ENCODE assay signal across 9 cellular contexts in genomic region chr1:29379438-29380073, GRCh38.
A peak's percentile ranks its signal among the peaks of the same experiment; 100 is the strongest.
DNase-seq lines count a peak whose midpoint lies in the region; ATAC-seq, FAIRE-seq and TF ChIP-seq lines count a peak whose summit lies in the region.
"Had no signal": no experiment of that assay in that cellular context is flagged by ENCODE, and none has a peak within 500 bp of the region (broad histone marks: within the 10 kb centered on the region; RNA-seq: fewer than 3 reads in every experiment).

No MANE protein-coding gene starts in this region.

- H3K9me3 Mint-ChIP-seq in stimulated activated naive B cell treated with anti-CD40 and anti-IgM and Interleukin-4, amounts not matched to agents 10 μg/mL and 1 μg/mL and 100 μg/mL, for 72 hours, result peaks cover 23 to 28% of the 10 kb centered on the region in 2 donors

- H4K5ac ChIP-seq in H1 (ENCODE audit: insufficient read length, low read depth, low read length), result no peak overlapping the region

- H3K27ac ChIP-seq in cardiac muscle cell (no peak overlapping the region), H1 (ENCODE audit: low read depth, low read length) (no peak overlapping the region), upper lobe of left lung (no peak overlapping the region)

- no peak overlapping the region for H3K18ac ChIP-seq in H1 (ENCODE audit: extremely low read depth, low read length)

- H3K36me3 Mint-ChIP-seq in stimulated activated naive B cell treated with anti-CD40 and anti-IgM and Interleukin-4, amounts not matched to agents 10 μg/mL and 1 μg/mL and 100 μg/mL, for 72 hours, result peaks cover 4 to 5% of the 10 kb centered on the region in 2 donors

- H3K27me3 Mint-ChIP-seq in stimulated activated naive B cell treated with anti-CD40 and anti-IgM and Interleukin-4, amounts not matched to agents 10 μg/mL and 1 μg/mL and 100 μg/mL, for 72 hours, result peaks cover 37 to 43% of the 10 kb centered on the region in 2 donors

- intact Hi-C loops in cardiac septum (cut with DNase I), result no loop called here

- H3K4ac ChIP-seq in H1 (replicated peaks; ENCODE audit: insufficient read length, low read depth, low read length), result no peak overlapping the region

- H2BK5ac ChIP-seq in H1 (ENCODE audit: low read depth, low read length), result no peak overlapping the region

- H3K4me1 ChIP-seq in cardiac muscle cell (ENCODE audit: low read depth) (no peaks in the 10 kb centered on the region), H1 (replicated peaks in 1 of 4; ENCODE audit: control insufficient read depth in 3 of 4, insufficient read depth in 4 of 4, low read length in 3 of 4) (no peaks in the 10 kb centered on the region; a peak in 1 of 7 replicates), upper lobe of left lung (no peaks in the 10 kb centered on the region)

- H2BK15ac ChIP-seq in H1 (ENCODE audit: low read length), result no peak overlapping the region

- no peak overlapping the region for H2BK12ac ChIP-seq in H1 (ENCODE audit: low read depth, low read length)

- no peak overlapping the region for H3K23ac ChIP-seq in H1 (ENCODE audit: insufficient read length)

- no peaks in the 10 kb centered on the region for H3K79me1 ChIP-seq in H1 (ENCODE audit: low read depth, low read length)

- no peak overlapping the region for H4K91ac ChIP-seq in H1 (replicated peaks; ENCODE audit: insufficient read length, low read length)

- H3K4me2 ChIP-seq in H1 (ENCODE audit: insufficient read depth in 1 of 2, low read depth in 2 of 2, low read length in 2 of 2), result no peak overlapping the region

- H4K20me1 ChIP-seq in H1 (replicated peaks in 1 of 2; ENCODE audit: control insufficient read depth in 1 of 2, insufficient read depth in 2 of 2, low read length in 2 of 2), result no peaks in the 10 kb centered on the region

- WGBS in H1 (ENCODE audit: extremely low coverage in 1 of 2, insufficient coverage in 1 of 2, insufficient read length in 1 of 2, insufficient replicate concordance in 2 of 2, low coverage in 1 of 2, low lambda C conversion rate in 2 of 2, missing lambda C conversion rate in 1 of 2), 2 experiments, result 19% methylated on average over 7 of the region's 7 CpGs; no CpG with 5 or more reads in 1 of the 2 experiments
- WGBS in upper lobe of left lung, 2 donors, result 29 to 30% methylated on average over 7 of the region's 7 CpGs

- TF ChIP-seq EP300 in H1 (IDR thresholded peaks at IDR 0.05; ENCODE audit: borderline replicate concordance in 1 of 2, low read depth in 2 of 2, low read length in 2 of 2) (no peak), upper lobe of left lung (IDR thresholded peaks at IDR 0.05) (no peak)

- no peak overlapping the region for H3K56ac ChIP-seq in H1 (replicated peaks; ENCODE audit: insufficient read length, low read depth, low read length)

- no peaks in the 10 kb centered on the region for H3K23me2 ChIP-seq in H1 (ENCODE audit: low read depth, low read length)

- H2AK5ac ChIP-seq in H1 (ENCODE audit: low read depth, low read length), result no peak overlapping the region

- H2AFZ ChIP-seq in H1 (ENCODE audit: low read length), result no peak overlapping the region

- H3K27ac Mint-ChIP-seq in stimulated activated naive B cell treated with anti-CD40 and anti-IgM and Interleukin-4, amounts not matched to agents 10 μg/mL and 1 μg/mL and 100 μg/mL, for 72 hours, result no peak overlapping the region
- H3K27ac Mint-ChIP-seq: dendritic cell treated with granulocyte-macrophage colony-stimulating factor and Interleukin-4, amounts not matched to agents 40 ng/mL and 50 ng/mL, for 4 days had no signal

- H3K9ac ChIP-seq in H1 (replicated peaks in 1 of 4; ENCODE audit: extremely low read depth in 1 of 4, low read depth in 3 of 4, low read length in 3 of 4), result no peak overlapping the region

- H3K4me3 Mint-ChIP-seq in stimulated activated naive B cell treated with anti-CD40 and anti-IgM and Interleukin-4, amounts not matched to agents 10 μg/mL and 1 μg/mL and 100 μg/mL, for 72 hours, result no peak overlapping the region
- H3K4me3 Mint-ChIP-seq: dendritic cell treated with granulocyte-macrophage colony-stimulating factor and Interleukin-4, amounts not matched to agents 40 ng/mL and 50 ng/mL, for 4 days had no signal

- H3K36me3 ChIP-seq in cardiac muscle cell (no peaks in the 10 kb centered on the region), H1 (ENCODE audit: control insufficient read depth in 2 of 4, insufficient read depth in 4 of 4, low read length in 3 of 4) (no peaks in the 10 kb centered on the region), upper lobe of left lung (no peaks in the 10 kb centered on the region)

- H3K4me1 Mint-ChIP-seq in stimulated activated naive B cell treated with anti-CD40 and anti-IgM and Interleukin-4, amounts not matched to agents 10 μg/mL and 1 μg/mL and 100 μg/mL, for 72 hours, result no peaks in the 10 kb centered on the region

- H3K14ac ChIP-seq in H1 (ENCODE audit: insufficient read length), result no peak overlapping the region

- no peak overlapping the region for H3K4me3 ChIP-seq in cardiac muscle cell
- no peak overlapping the region for H3K4me3 ChIP-seq in H1 (ENCODE audit: extremely low read depth in 1 of 4, insufficient read depth in 2 of 4, low read depth in 3 of 4, low read length in 4 of 4)
- H3K4me3 ChIP-seq in upper lobe of left lung, result no peak overlapping the region

- TF ChIP-seq CTCF in cardiac muscle cell (IDR thresholded peaks at IDR 0.05; ENCODE audit: low read depth, low read length), result peak; percentile 58
- peak in 2 of 3 experiments; percentile 91; a peak in 3 of 4 replicates for TF ChIP-seq CTCF in H1 (IDR thresholded peaks at IDR 0.05; ENCODE audit: control extremely low read depth in 1 of 3, insufficient read depth in 1 of 3, low read depth in 1 of 3, low read length in 3 of 3)
- TF ChIP-seq CTCF in upper lobe of left lung (IDR thresholded peaks at IDR 0.05), result peak in 2 of 6 experiments; percentile 36 to 38

- POLR2A ChIA-PET in H1 (lab: Charles Lee; ENCODE audit: partially characterized antibody), result interaction anchor here (1.0 kb wide), 1 partner anchor 11 kb away, joined by 3 read pairs; no protein-coding TSS in a partner anchor

- ATAC-seq in stimulated activated naive CD8-positive, alpha-beta T cell treated with anti-CD3 and anti-CD28 coated beads, Interleukin-15, Interleukin-2, amounts not matched to agents 100 U/mL and 50 U/mL, for 24 hours, result no peak
- ATAC-seq in upper lobe of left lung (ENCODE audit: low FRiP score in 2 of 2), result no peak
- ATAC-seq in stimulated activated naive B cell treated with anti-CD40 and anti-IgM and Interleukin-4, amounts not matched to agents 10 μg/mL and 1 μg/mL and 100 μg/mL, for 72 hours (replicated peaks), result no peak

- CTCF ChIA-PET in H1 (lab: Charles Lee; ENCODE audit: partially characterized antibody), result interaction anchor here (0.9 to 2.8 kb wide), 11 partner anchors 9 to 732 kb away, joined by 3 to 14 read pairs (median 4); no protein-coding TSS in a partner anchor

- H3K9me3 ChIP-seq in cardiac muscle cell (ENCODE audit: low read depth) (no peaks in the 10 kb centered on the region), H1 (ENCODE audit: insufficient read depth in 2 of 2, low read depth in 1 of 2, low read length in 1 of 2) (peaks cover 7 to 19% of the 10 kb centered on the region in 2 experiments), upper lobe of left lung (peaks cover 9 to 28% (median 27%) of the 10 kb centered on the region in 4 donors)

- peak; percentile 98 for FAIRE-seq in H1 (lab: Jason Lieb, UNC)

- H2BK120ac ChIP-seq in H1 (replicated peaks; ENCODE audit: low read depth, low read length), result no peak overlapping the region

- no peaks in the 10 kb centered on the region for H3K27me3 ChIP-seq in cardiac muscle cell
- H3K27me3 ChIP-seq in H1 (replicated peaks in 1 of 4; ENCODE audit: control insufficient read depth in 3 of 4, extremely low read depth in 1 of 4, insufficient read depth in 3 of 4, low read length in 3 of 4), result no peaks in the 10 kb centered on the region
- H3K27me3 ChIP-seq in upper lobe of left lung, result no peaks in the 10 kb centered on the region

- peak; percentile 99 to 100 for TF ChIP-seq RAD21 in H1 (IDR thresholded peaks at IDR 0.05 in 1 of 2, conservative IDR thresholded peaks at IDR 0.05 in 1 of 2; ENCODE audit: low read depth in 2 of 2, low read length in 2 of 2)

- H3K79me2 ChIP-seq in H1 (ENCODE audit: control insufficient read depth in 1 of 2, insufficient read depth in 2 of 2, low read length in 2 of 2), result no peaks in the 10 kb centered on the region

- H4K8ac ChIP-seq in H1 (ENCODE audit: extremely low read depth, insufficient read depth, low read length), result no peak overlapping the region

- H2BK20ac ChIP-seq in H1 (ENCODE audit: low read length), result no peak overlapping the region

- DNase-seq in cardiac muscle cell (ENCODE audit: low read depth in 1 of 2, low spot score in 1 of 2), result peak in 1 of 2 donors; percentile 48
- no peak for DNase-seq in cardiac septum (ENCODE audit: low spot score)
- DNase-seq in NCI-H2171 treated with DMSO at 0.1 percent for 48 hours (lab: John Stamatoyannopoulos, UW), result peak; percentile 92
- DNase-seq in H1 (ENCODE audit: low read depth in 1 of 2, low spot score in 2 of 2), result peak; percentile 44 to 68
- DNase-seq in stimulated activated naive CD8-positive, alpha-beta T cell treated with anti-CD3 and anti-CD28 coated beads, Interleukin-15, Interleukin-2, amounts not matched to agents 100 U/mL and 50 U/mL, for 24 hours, result peak; percentile 7
- DNase-seq in NCI-H2107 (lab: John Stamatoyannopoulos, UW), result no peak
- no peak for DNase-seq in upper lobe of left lung
- no peak for DNase-seq in stimulated activated naive B cell treated with anti-CD40 and anti-IgM and Interleukin-4, amounts not matched to agents 10 μg/mL and 1 μg/mL and 100 μg/mL, for 72 hours

- no peak for TF ChIP-seq POLR2A in H1 (IDR thresholded peaks at IDR 0.05; ENCODE audit: control extremely low read depth in 1 of 2, low read depth in 2 of 2, low read length in 2 of 2)
- TF ChIP-seq POLR2A in upper lobe of left lung (IDR thresholded peaks at IDR 0.05), result no peak

TF ChIP-seq in H1, 55 proteins besides CTCF, POLR2A, EP300 and RAD21 (continues in another document):
- TF ChIP-seq BACH1 (IDR thresholded peaks at IDR 0.05; ENCODE audit: low read length) (no peak), POLR2AphosphoS5 (IDR thresholded peaks at IDR 0.05; ENCODE audit: low read depth, low read length) (no peak), CEBPB (IDR thresholded peaks at IDR 0.05; ENCODE audit: low read depth, low read length) (no peak), KDM1A (IDR thresholded peaks at IDR 0.05; ENCODE audit: borderline replicate concordance, low read length) (peak; percentile 69; the same call in 1 of the 2 replicates), JUN (IDR thresholded peaks at IDR 0.05; ENCODE audit: low read depth, low read length) (no peak), SP1 (IDR thresholded peaks at IDR 0.05; ENCODE audit: low read depth, low read length) (no peak), SUZ12 (IDR thresholded peaks at IDR 0.05; ENCODE audit: low read length) (no peak), TCF12 (IDR thresholded peaks at IDR 0.05; ENCODE audit: low read depth, low read length) (0 out of 2 replicates have a peak, but pooled peaks have one; percentile 58), CBX8 (IDR thresholded peaks at IDR 0.05; ENCODE audit: borderline replicate concordance, low read depth, low read length) (no peak), NANOG (IDR thresholded peaks at IDR 0.05; ENCODE audit: insufficient read depth, low read depth, low read length, poor library complexity, severe bottlenecking) (peak; percentile 38), EGR1 (IDR thresholded peaks at IDR 0.05; ENCODE audit: borderline replicate concordance, low read depth, low read length) (peak; percentile 48)

Comparison
In these comparisons a context has a peak if more than half of its experiments do, and no peak if none do; other contexts are left out.
1. DNase-seq: peak in NCI-H2171 treated with DMSO at 0.1 percent for 48 hours (single experiment), H1 (2 of 2) and stimulated activated naive CD8-positive, alpha-beta T cell treated with anti-CD3 and anti-CD28 coated beads, Interleukin-15, Interleukin-2, amounts not matched to agents 100 U/mL and 50 U/mL, for 24 hours (single experiment); none in cardiac septum (single experiment), NCI-H2107 (single experiment), upper lobe of left lung (0 of 2) and stimulated activated naive B cell treated with anti-CD40 and anti-IgM and Interleukin-4, amounts not matched to agents 10 μg/mL and 1 μg/mL and 100 μg/mL, for 72 hours (single experiment).